In genomic region chr11:19905280-19905853, GRCh38 we compare ENCODE assay signal across 8 cellular contexts.
DNase-seq lines count a peak whose midpoint lies in the region; ATAC-seq and TF ChIP-seq lines count a peak whose summit lies in the region.

No MANE protein-coding gene starts in this region.

- no peak overlapping the region for H3K4me3 Mint-ChIP-seq in progenitor cell of endocrine pancreas (ENCODE audit: low read depth)
- H3K4me3 Mint-ChIP-seq in activated CD4-positive, alpha-beta T cell treated with anti-CD3 and anti-CD28 coated beads for 36 hours, result no peak overlapping the region
- H3K4me3 Mint-ChIP-seq in activated T-helper 17 cell treated with anti-CD3 and anti-CD28 coated beads, Interleukin-2, amount 50 U/mL, for 72 hours, result no peak overlapping the region

- ATAC-seq in PC-3, result peak; percentile 55
- ATAC-seq in GM18505 (IDR thresholded peaks at IDR 0.05; ENCODE audit: unreplicated experiment), result no peak
- no peak for ATAC-seq in activated CD4-positive, alpha-beta T cell treated with anti-CD3 and anti-CD28 coated beads for 36 hours
- ATAC-seq in activated T-helper 17 cell treated with anti-CD3 and anti-CD28 coated beads, Interleukin-2, amount 50 U/mL, for 72 hours (replicated peaks), result no peak

- DNase-seq in AG08396 (ENCODE audit: low spot score) (peak; percentile 64), HEK293T (ENCODE audit: extremely low spot score) (peak; percentile 66), PC-3 (peak; percentile 48), fibroblast of peridontal ligament (ENCODE audit: extremely low read depth) (peak; percentile 77), progenitor cell of endocrine pancreas (ENCODE audit: low spot score, unreplicated experiment) (no peak)
- no peak for DNase-seq in activated CD4-positive, alpha-beta T cell treated with anti-CD3 and anti-CD28 coated beads for 36 hours

- peaks cover 27% of the 10 kb centered on the region for H3K4me1 Mint-ChIP-seq in progenitor cell of endocrine pancreas (ENCODE audit: low read depth)
- H3K4me1 Mint-ChIP-seq in activated CD4-positive, alpha-beta T cell treated with anti-CD3 and anti-CD28 coated beads for 36 hours, result no peaks in the 10 kb centered on the region
- H3K4me1 Mint-ChIP-seq in activated T-helper 17 cell treated with anti-CD3 and anti-CD28 coated beads, Interleukin-2, amount 50 U/mL, for 72 hours, result no peaks in the 10 kb centered on the region

- no peaks in the 10 kb centered on the region for H3K9me3 ChIP-seq in PC-3 (ENCODE audit: low read length)

- intact Hi-C loops in PC-3 (cut with micrococcal nuclease), result loop anchor here (1.0 to 2.0 kb wide), 2 partner anchors 33 to 46 kb away; no protein-coding TSS in a partner anchor
- intact Hi-C loops in activated CD4-positive, alpha-beta T cell treated with anti-CD3 and anti-CD28 coated beads for 36 hours (cut with DNase I, micrococcal nuclease), result loop anchor here (1.0 to 10.0 kb wide), 2 partner anchors 161 to 834 kb away; no protein-coding TSS in a partner anchor

- H3K27me3 Mint-ChIP-seq in progenitor cell of endocrine pancreas, result no peaks in the 10 kb centered on the region
- peaks cover 2% of the 10 kb centered on the region for H3K27me3 Mint-ChIP-seq in activated CD4-positive, alpha-beta T cell treated with anti-CD3 and anti-CD28 coated beads for 36 hours
- peaks cover 3% of the 10 kb centered on the region for H3K27me3 Mint-ChIP-seq in activated T-helper 17 cell treated with anti-CD3 and anti-CD28 coated beads, Interleukin-2, amount 50 U/mL, for 72 hours

- no peak overlapping the region for H3K27ac Mint-ChIP-seq in progenitor cell of endocrine pancreas
- no peak overlapping the region for H3K27ac Mint-ChIP-seq in activated CD4-positive, alpha-beta T cell treated with anti-CD3 and anti-CD28 coated beads for 36 hours
- H3K27ac Mint-ChIP-seq in activated T-helper 17 cell treated with anti-CD3 and anti-CD28 coated beads, Interleukin-2, amount 50 U/mL, for 72 hours, result no peak overlapping the region

- no peaks in the 10 kb centered on the region for H3K9me3 Mint-ChIP-seq in progenitor cell of endocrine pancreas (ENCODE audit: low read depth)
- no peaks in the 10 kb centered on the region for H3K9me3 Mint-ChIP-seq in activated CD4-positive, alpha-beta T cell treated with anti-CD3 and anti-CD28 coated beads for 36 hours (ENCODE audit: low read depth)
- no peaks in the 10 kb centered on the region for H3K9me3 Mint-ChIP-seq in activated T-helper 17 cell treated with anti-CD3 and anti-CD28 coated beads, Interleukin-2, amount 50 U/mL, for 72 hours

- no peaks in the 10 kb centered on the region for H3K27me3 ChIP-seq in PC-3 (ENCODE audit: low read length)

- H4K20me1 ChIP-seq in PC-3 (ENCODE audit: low read length), result no peaks in the 10 kb centered on the region

- H3K79me2 ChIP-seq in PC-3 (ENCODE audit: low read length), result no peaks in the 10 kb centered on the region

- no peaks in the 10 kb centered on the region for H3K9me2 ChIP-seq in PC-3 (replicated peaks; ENCODE audit: low read length)

- CTCF ChIA-PET in HEK293T (lab: Yijun Ruan, JAX), result no interaction called here
- CTCF ChIA-PET in PC-3 (lab: Charles Lee), result no interaction called here
- CTCF ChIA-PET in activated CD4-positive, alpha-beta T cell treated with anti-CD3 and anti-CD28 coated beads for 36 hours (lab: Charles Lee), result no interaction called here

- peak; percentile 77 for TF ChIP-seq CTCF in PC-3 (conservative IDR thresholded peaks at IDR 0.05; ENCODE audit: low read depth, low read length)
- TF ChIP-seq CTCF in progenitor cell of endocrine pancreas (IDR thresholded peaks at IDR 0.05; ENCODE audit: unreplicated experiment), result peak; percentile 76

- no TSS peak for BruUV-seq in PC-3 (replicated peaks; lab: Mats Ljungman, UMichigan)

- no peak overlapping the region for H3K9ac ChIP-seq in PC-3 (ENCODE audit: low read length)

- no peak overlapping the region for H3K4me3 ChIP-seq in PC-3 (ENCODE audit: low read length)

- POLR2A ChIA-PET in HEK293T (lab: Yijun Ruan, JAX), result no interaction called here
- POLR2A ChIA-PET in PC-3 (lab: Charles Lee; ENCODE audit: unreplicated experiment), result no interaction called here
- POLR2A ChIA-PET in activated CD4-positive, alpha-beta T cell treated with anti-CD3 and anti-CD28 coated beads for 36 hours (lab: Charles Lee), result no interaction called here

- H3F3A ChIP-seq in PC-3 (ENCODE audit: low read length, unreplicated experiment), result no peaks in the 10 kb centered on the region

- no peak overlapping the region for H3K27ac ChIP-seq in PC-3 (ENCODE audit: low read length)

- no peak overlapping the region for H2AFZ ChIP-seq in PC-3 (ENCODE audit: low read length)

- no peaks in the 10 kb centered on the region for H3K36me3 Mint-ChIP-seq in progenitor cell of endocrine pancreas (ENCODE audit: insufficient read depth)
- H3K36me3 Mint-ChIP-seq in activated CD4-positive, alpha-beta T cell treated with anti-CD3 and anti-CD28 coated beads for 36 hours (ENCODE audit: low read depth), result no peaks in the 10 kb centered on the region
- H3K36me3 Mint-ChIP-seq in activated T-helper 17 cell treated with anti-CD3 and anti-CD28 coated beads, Interleukin-2, amount 50 U/mL, for 72 hours (ENCODE audit: low read depth), result no peaks in the 10 kb centered on the region

- H3K36me3 ChIP-seq in PC-3 (ENCODE audit: low read depth, low read length), result no peaks in the 10 kb centered on the region

- no peak for TF ChIP-seq POLR2A in GM18505 (IDR thresholded peaks at IDR 0.05; ENCODE audit: borderline replicate concordance, extremely low read depth, insufficient read depth, insufficient read length)

- no peaks in the 10 kb centered on the region for H3K4me1 ChIP-seq in PC-3 (ENCODE audit: insufficient read depth, low read length)

- H3K4me2 ChIP-seq in PC-3 (ENCODE audit: low read length), result no peak overlapping the region

TF ChIP-seq in HEK293T, 16 proteins besides CTCF, POLR2A, EP300 and RAD21:
- TF ChIP-seq TARDBP (IDR thresholded peaks at IDR 0.05), result no peak
- no peak for TF ChIP-seq L3MBTL2 (conservative IDR thresholded peaks at IDR 0.05)
- TF ChIP-seq ARNT (IDR thresholded peaks at IDR 0.05), result no peak
- no peak for TF ChIP-seq FOXA1 (IDR thresholded peaks at IDR 0.05)
- no peak for TF ChIP-seq HDGF (IDR thresholded peaks at IDR 0.05; ENCODE audit: borderline replicate concordance)
- no peak for TF ChIP-seq PKNOX1 (IDR thresholded peaks at IDR 0.05)
- no peak for TF ChIP-seq ELF4 (IDR thresholded peaks at IDR 0.05)
- no peak for TF ChIP-seq FOXM1 (IDR thresholded peaks at IDR 0.05; ENCODE audit: borderline replicate concordance)
- no peak for TF ChIP-seq SP1 (IDR thresholded peaks at IDR 0.05)
- no peak for TF ChIP-seq ZNF384 (IDR thresholded peaks at IDR 0.05)
- no peak for TF ChIP-seq FOXK2 (IDR thresholded peaks at IDR 0.05)
- no peak for TF ChIP-seq CTBP1 (IDR thresholded peaks at IDR 0.05; ENCODE audit: borderline replicate concordance)
- no peak for TF ChIP-seq LEF1 (IDR thresholded peaks at IDR 0.05; ENCODE audit: borderline replicate concordance)
- no peak for TF ChIP-seq NFRKB (IDR thresholded peaks at IDR 0.05)
- no peak for TF ChIP-seq SUZ12 (IDR thresholded peaks at IDR 0.05)
- TF ChIP-seq BHLHE40 (IDR thresholded peaks at IDR 0.05; ENCODE audit: borderline replicate concordance), result no peak

Comparison
In these comparisons a context has a peak if more than half of its experiments do, and no peak if none do; other contexts are left out.
1. DNase-seq: peak in AG08396 (single experiment), HEK293T (single experiment), PC-3 (single experiment) and fibroblast of peridontal ligament (single experiment); none in progenitor cell of endocrine pancreas (single experiment) and activated CD4-positive, alpha-beta T cell treated with anti-CD3 and anti-CD28 coated beads for 36 hours (single experiment).